ENCODE assay signal across 9 cellular contexts in genomic region chr18:63949068-63949737, GRCh38. TPM values are rescaled to one million over a fixed set of nuclear protein-coding genes. Genes with fewer than 3 reads are reported as not detected.
DNase-seq lines count a peak whose midpoint lies in the region; ATAC-seq and TF ChIP-seq lines count a peak whose summit lies in the region.
"Had no signal": no experiment of that assay in that cellular context is flagged by ENCODE, and none has a peak within 500 bp of the region (broad histone marks: within the 10 kb centered on the region; RNA-seq: fewer than 3 reads in every experiment).

Gene HMSD, plus strand, starts transcription at chr18:63949301. Its CDS starts 4,155 bp downstream, at chr18:63953456.

- peak within 1 kb of the TSS; percentile 88 for H3K4me3 Mint-ChIP-seq in activated CD4-positive, alpha-beta T cell treated with anti-CD3 and anti-CD28 coated beads, Interleukin-2, amount 10 ng/mL, durations not matched to agents 24 days and 14 days
- H3K4me3 Mint-ChIP-seq in effector memory CD8-positive, alpha-beta T cell, result peak within 1 kb of the TSS; percentile 76 to 81

- 7 to 22% (median 11%) methylated on average over 32 to 35 of the region's 35 CpGs for WGBS in stomach, 5 donors

- no peak for TF ChIP-seq EP300 in stomach (IDR thresholded peaks at IDR 0.05)

- TF ChIP-seq POLR2A in GM15510 (IDR thresholded peaks at IDR 0.05; ENCODE audit: borderline replicate concordance, extremely low read depth, insufficient read length) (peak; percentile 72), stomach (IDR thresholded peaks at IDR 0.05) (no peak)

- no peaks in the 10 kb centered on the region for H3K4me1 ChIP-seq in HEK293 (ENCODE audit: control insufficient read depth, insufficient read depth, low read length)
- no peaks in the 10 kb centered on the region for H3K4me1 ChIP-seq in mucosa of descending colon (ENCODE audit: low read depth)
- peaks cover 5 to 12% (median 9%) of the 10 kb centered on the region in 4 donors for H3K4me1 ChIP-seq in stomach

- peak within 1 kb of the TSS; percentile 58 for H3K27ac ChIP-seq in HEK293 (ENCODE audit: extremely low read depth, low read depth, low read length)
- H3K27ac ChIP-seq in stomach, result peak within 1 kb of the TSS in 1 of 5 donors; percentile 26

- H3K27ac Mint-ChIP-seq in activated CD4-positive, alpha-beta T cell treated with anti-CD3 and anti-CD28 coated beads, Interleukin-2, amount 10 ng/mL, durations not matched to agents 24 days and 14 days, result peak within 1 kb of the TSS; percentile 91
- no peak within 1 kb of the TSS for H3K27ac Mint-ChIP-seq in effector memory CD8-positive, alpha-beta T cell

- DNase-seq in NCI-H128 (lab: John Stamatoyannopoulos, UW; ENCODE audit: unreplicated experiment) (peak; percentile 58), mucosa of descending colon (peak; percentile 67 to 78 (median 77)), stomach (peak; percentile 61), HuH-7 (ENCODE audit: low spot score) (no peak)
- DNase-seq in activated CD4-positive, alpha-beta T cell treated with anti-CD3 and anti-CD28 coated beads, Interleukin-2, amount 10 ng/mL, durations not matched to agents 24 days and 14 days, result peak; percentile 90
- DNase-seq in effector memory CD8-positive, alpha-beta T cell, result peak; percentile 28 to 41 (median 29)

- peaks cover 15% of the 10 kb centered on the region for H3K27me3 Mint-ChIP-seq in activated CD4-positive, alpha-beta T cell treated with anti-CD3 and anti-CD28 coated beads, Interleukin-2, amount 10 ng/mL, durations not matched to agents 24 days and 14 days
- peaks cover 16 to 20% of the 10 kb centered on the region in 2 donors for H3K27me3 Mint-ChIP-seq in effector memory CD8-positive, alpha-beta T cell

- peaks cover 7% of the 10 kb centered on the region for H3K9me3 Mint-ChIP-seq in activated CD4-positive, alpha-beta T cell treated with anti-CD3 and anti-CD28 coated beads, Interleukin-2, amount 10 ng/mL, durations not matched to agents 24 days and 14 days
- no peaks in the 10 kb centered on the region for H3K9me3 Mint-ChIP-seq in effector memory CD8-positive, alpha-beta T cell

- no peaks in the 10 kb centered on the region for H3K9me3 ChIP-seq in HEK293 (ENCODE audit: control insufficient read depth, insufficient read depth, low read depth, low read length)
- no peaks in the 10 kb centered on the region for H3K9me3 ChIP-seq in mucosa of descending colon
- peaks cover 0 to 5% (median 0%) of the 10 kb centered on the region in 4 donors for H3K9me3 ChIP-seq in stomach

- intact Hi-C loops in activated CD4-positive, alpha-beta T cell treated with anti-CD3 and anti-CD28 coated beads, Interleukin-2, amount 10 ng/mL, durations not matched to agents 24 days and 14 days (cut with micrococcal nuclease), result loop anchor here (1.0 to 5.0 kb wide), 3 partner anchors 13 to 1232 kb away; partner anchors contain the start of gene PHLPP1
- intact Hi-C loops in mucosa of descending colon (cut with DNase I, micrococcal nuclease) (no loop called here), stomach (cut with DNase I; ENCODE audit: low total_unique reads) (no loop called here)

- peaks cover 37% of the 10 kb centered on the region for H3K4me1 Mint-ChIP-seq in activated CD4-positive, alpha-beta T cell treated with anti-CD3 and anti-CD28 coated beads, Interleukin-2, amount 10 ng/mL, durations not matched to agents 24 days and 14 days
- H3K4me1 Mint-ChIP-seq in effector memory CD8-positive, alpha-beta T cell (ENCODE audit: low read depth in 2 of 2), result peaks cover 13 to 18% of the 10 kb centered on the region in 2 donors

- H3K36me3 Mint-ChIP-seq in activated CD4-positive, alpha-beta T cell treated with anti-CD3 and anti-CD28 coated beads, Interleukin-2, amount 10 ng/mL, durations not matched to agents 24 days and 14 days (ENCODE audit: low read depth), result peaks cover 11% of the 10 kb centered on the region
- no peaks in the 10 kb centered on the region for H3K36me3 Mint-ChIP-seq in effector memory CD8-positive, alpha-beta T cell (ENCODE audit: insufficient read depth)

- POLR2A ChIA-PET in HEK293 (lab: Yijun Ruan, JAX), result no interaction called here

- H3K36me3 ChIP-seq in HEK293 (ENCODE audit: control insufficient read depth in 2 of 2, insufficient read depth in 1 of 2, low read length in 2 of 2) (no peaks in the 10 kb centered on the region; a peak in 1 of 3 replicates), mucosa of descending colon (ENCODE audit: low read depth) (no peaks in the 10 kb centered on the region), stomach (no peaks in the 10 kb centered on the region)

- CTCF ChIA-PET in HEK293 (lab: Yijun Ruan, JAX), result interaction anchor here (0.7 to 2.4 kb wide), 4 partner anchors 8 to 988 kb away, joined by 3 to 11 read pairs (median 4); no protein-coding TSS in a partner anchor

- ATAC-seq in effector memory CD8-positive, alpha-beta T cell (replicated peaks), result peak; percentile 97
- peak; percentile 100 for ATAC-seq in mucosa of descending colon

- H3K27me3 ChIP-seq in stomach, result peaks cover 0 to 17% (median 5%) of the 10 kb centered on the region in 3 donors

- TF ChIP-seq CTCF in HEK293 (tag by site-specific recombination; IDR thresholded peaks at IDR 0.05) (0 out of 2 replicates have a peak, but pooled peaks have one; percentile 31), mucosa of descending colon (IDR thresholded peaks at IDR 0.05) (peak; percentile 35), stomach (IDR thresholded peaks at IDR 0.05) (peak in 4 of 7 experiments; percentile 5 to 44 (median 22))

- H3K4me3 ChIP-seq in HEK293 (ENCODE audit: low read depth, low read length), result peak within 1 kb of the TSS; percentile 32
- no peak within 1 kb of the TSS for H3K4me3 ChIP-seq in mucosa of descending colon
- H3K4me3 ChIP-seq in stomach, result peak within 1 kb of the TSS; percentile 23 to 42 (median 33)

TF ChIP-seq in HEK293, 187 proteins besides CTCF, POLR2A, EP300 and RAD21 (continues in another document):
- TF ChIP-seq ZBTB17 (tag by site-specific recombination; IDR thresholded peaks at IDR 0.05), result peak; percentile 60; the same call in 1 of the 2 replicates
- peak; percentile 30; the same call in 1 of the 2 replicates for TF ChIP-seq PATZ1 (tag by site-specific recombination; IDR thresholded peaks at IDR 0.05)
- TF ChIP-seq ZIC2 (tag by site-specific recombination; IDR thresholded peaks at IDR 0.05), result peak; percentile 26; the same call in 1 of the 2 replicates
- TF ChIP-seq SP3 (tag by site-specific recombination; IDR thresholded peaks at IDR 0.05), result peak; percentile 55
- TF ChIP-seq ZNF302 (tag by site-specific recombination; IDR thresholded peaks at IDR 0.05; ENCODE audit: low read depth), result no peak
- TF ChIP-seq MZF1 (tag by site-specific recombination; IDR thresholded peaks at IDR 0.05; ENCODE audit: borderline replicate concordance), result peak; percentile 74; the same call in 1 of the 2 replicates
- TF ChIP-seq ZNF23 (tag by site-specific recombination; IDR thresholded peaks at IDR 0.05; ENCODE audit: borderline replicate concordance), result no peak
- peak; percentile 80 for TF ChIP-seq SP2 (tag by site-specific recombination; IDR thresholded peaks at IDR 0.05)
- no peak for TF ChIP-seq INSM2 (tag by site-specific recombination; IDR thresholded peaks at IDR 0.05)
- TF ChIP-seq ZBTB8A (tag by site-specific recombination; IDR thresholded peaks at IDR 0.05), result peak; percentile 64
- TF ChIP-seq ZXDB (tag by site-specific recombination; IDR thresholded peaks at IDR 0.05), result peak; percentile 23; the same call in 1 of the 2 replicates
- no peak for TF ChIP-seq ZNF654 (tag by site-specific recombination; IDR thresholded peaks at IDR 0.05; ENCODE audit: low read depth)
- no peak for TF ChIP-seq ZNF626 (tag by site-specific recombination; IDR thresholded peaks at IDR 0.05)
- TF ChIP-seq ZBTB20 (tag by site-specific recombination; IDR thresholded peaks at IDR 0.05), result no peak

RNA-seq across cellular contexts. Expression of gene HMSD, which starts in this region (rescaled TPM):
- total RNA-seq in activated CD4-positive, alpha-beta T cell treated with anti-CD3 and anti-CD28 coated beads, Interleukin-2, amount 10 ng/mL, durations not matched to agents 24 days and 14 days, result 16.8 and 25.0 TPM in 2 replicates
- total RNA-seq in mucosa of descending colon, result under 1 TPM in 2 of 3 donors, not detected in 1; 0.22 to 0.38 TPM
- not detected for total RNA-seq in stomach
- under 1 TPM; 0.10 to 0.31 (median 0.19) TPM for polyA plus RNA-seq in stomach
- total RNA-seq: mononuclear cell had no signal

Comparison
In these comparisons a context has a peak if more than half of its experiments do, and no peak if none do; other contexts are left out.
1. RNA of gene HMSD (total RNA-seq): 16.8 to 25.0 TPM in activated CD4-positive, alpha-beta T cell treated with anti-CD3 and anti-CD28 coated beads, Interleukin-2, amount 10 ng/mL, durations not matched to agents 24 days and 14 days; 0.22 to 0.38 TPM in mucosa of descending colon and not detected in stomach; every median in the first group is over 10 times any median in the second.
2. Peak in DNase-seq and ATAC-seq in mucosa of descending colon; RNA of the gene not detected or under 1 TPM.
3. Peak in DNase-seq and H3K4me3 ChIP-seq in stomach; RNA of the gene not detected or under 1 TPM.
4. Peak in every context shown above with its lines, with median percentiles within 50 percentile points of each other: CTCF ChIP-seq.